Comparison of ENCODE assay signal across 13 cellular contexts in genomic region chr2:142866426-142866825, GRCh38. TPM values are rescaled to one million over a fixed set of nuclear protein-coding genes. Genes with fewer than 3 reads are reported as not detected.
A peak's percentile ranks its signal among the peaks of the same experiment; 100 is the strongest.
DNase-seq lines count a peak whose midpoint lies in the region; ATAC-seq and TF ChIP-seq lines count a peak whose summit lies in the region.
"Had no signal": no experiment of that assay in that cellular context is flagged by ENCODE, and none has a peak within 500 bp of the region (broad histone marks: within the 10 kb centered on the region; RNA-seq: fewer than 3 reads in every experiment).

No MANE protein-coding gene starts in this region.

- no peak for TF ChIP-seq CTCF in GM23338 (conservative IDR thresholded peaks at IDR 0.05; ENCODE audit: low read depth in 2 of 2)

- no peak overlapping the region for H3K14ac ChIP-seq in mesenchymal stem cell (ENCODE audit: low read length in 2 of 2)

- H3K36me3 ChIP-seq in GM23338 (ENCODE audit: insufficient read depth), result no peaks in the 10 kb centered on the region
- H3K36me3 ChIP-seq in mesenchymal stem cell (ENCODE audit: control insufficient read depth in 1 of 2, insufficient read depth in 2 of 2, low read depth in 1 of 2, low read length in 2 of 2), result no peaks in the 10 kb centered on the region
- H3K36me3 ChIP-seq: gastroesophageal sphincter, transverse colon had no signal

- H3K4me3 ChIP-seq in GM23338, result no peak overlapping the region
- H3K4me3 ChIP-seq in mesenchymal stem cell (ENCODE audit: insufficient read depth in 1 of 2, low read depth in 1 of 2, low read length in 2 of 2), result peak overlapping the region in 1 of 2 experiments; percentile 62
- H3K4me3 ChIP-seq: gastroesophageal sphincter, transverse colon had no signal

- no peak for DNase-seq in GM23338 (ENCODE audit: low spot score)
- DNase-seq in mesenchymal stem cell, result no peak
- no peak for DNase-seq in NCI-H446 treated with DMSO at 0.1 percent for 48 hours (lab: John Stamatoyannopoulos, UW)
- no peak for DNase-seq in NCI-H1417 treated with DMSO at 0.1 percent for 48 hours (lab: John Stamatoyannopoulos, UW)
- no peak for DNase-seq in activated effector memory CD4-positive, alpha-beta T cell treated with anti-CD3 and anti-CD28 coated beads, Interleukin-2, amount 50 U/mL, for 16 hours
- no peak for DNase-seq in stimulated activated CD4-positive, alpha-beta T cell treated with anti-CD3 and anti-CD28 coated beads, Interleukin-4, amount 100 ng/mL, for 24 hours
- DNase-seq: H7, NCI-H1417, SHP77 treated with DMSO at 0.1 percent for 48 hours, transverse colon had no signal

- no peak overlapping the region for H2BK15ac ChIP-seq in mesenchymal stem cell (ENCODE audit: low read depth, poor library complexity, severe bottlenecking)

- H3K27ac ChIP-seq in GM23338 (ENCODE audit: low read depth) (no peak overlapping the region), mesenchymal stem cell (ENCODE audit: low read length, poor library complexity, severe bottlenecking) (no peak overlapping the region)
- H3K27ac ChIP-seq: gastroesophageal sphincter, transverse colon had no signal

- H3K9me3 ChIP-seq in mesenchymal stem cell (ENCODE audit: control insufficient read depth, low read length), result no peaks in the 10 kb centered on the region
- H3K9me3 ChIP-seq: gastroesophageal sphincter, transverse colon had no signal

- H3K18ac ChIP-seq in mesenchymal stem cell (ENCODE audit: low read depth in 1 of 2, low read length in 2 of 2), result peak overlapping the region in 1 of 2 experiments; percentile 64

- H3F3A ChIP-seq in GM23338 (replicated peaks; ENCODE audit: low read depth), result no peaks in the 10 kb centered on the region

- H4K20me1 ChIP-seq in GM23338 (replicated peaks; ENCODE audit: insufficient read depth), result no peaks in the 10 kb centered on the region

- 98% methylated on average over 2 of the region's 2 CpGs for WGBS in mesenchymal stem cell

- no peak overlapping the region for H4K8ac ChIP-seq in mesenchymal stem cell (ENCODE audit: low read length)

- no peak overlapping the region for H3K4me2 ChIP-seq in GM23338
- no peak overlapping the region for H3K4me2 ChIP-seq in mesenchymal stem cell (ENCODE audit: low read length, poor library complexity, severe bottlenecking)

- H3K23ac ChIP-seq in mesenchymal stem cell (ENCODE audit: low read length in 2 of 2), result no peak overlapping the region

- H3K79me2 ChIP-seq in GM23338 (replicated peaks; ENCODE audit: insufficient read depth), result no peaks in the 10 kb centered on the region

- H3K4me1 Mint-ChIP-seq in GM23338, result peaks cover 4% of the 10 kb centered on the region; the same call in 2 of the 3 replicates

- H3K9ac ChIP-seq in mesenchymal stem cell (ENCODE audit: low read length), result peak overlapping the region; percentile 81

- no peaks in the 10 kb centered on the region for H3K27me3 ChIP-seq in GM23338 (ENCODE audit: insufficient read depth)
- H3K27me3 ChIP-seq in mesenchymal stem cell (ENCODE audit: control insufficient read depth in 1 of 2, insufficient read depth in 1 of 2, low read length in 2 of 2), result no peaks in the 10 kb centered on the region
- H3K27me3 ChIP-seq: gastroesophageal sphincter, transverse colon had no signal

- H3K4ac ChIP-seq in mesenchymal stem cell (ENCODE audit: low read depth in 1 of 2, low read length in 2 of 2), result peak overlapping the region in 1 of 2 experiments; percentile 49

- H2AK5ac ChIP-seq in mesenchymal stem cell (ENCODE audit: low read length, severe bottlenecking), result no peak overlapping the region

- H3K4me1 ChIP-seq in GM23338 (ENCODE audit: insufficient read depth), result no peaks in the 10 kb centered on the region
- peaks cover 1% of the 10 kb centered on the region for H3K4me1 ChIP-seq in mesenchymal stem cell (ENCODE audit: control insufficient read depth, insufficient read depth, low read depth, low read length)
- H3K4me1 ChIP-seq: gastroesophageal sphincter had no signal

- H2BK120ac ChIP-seq in mesenchymal stem cell (ENCODE audit: low read depth, low read length), result no peak overlapping the region

- H2BK12ac ChIP-seq in mesenchymal stem cell (ENCODE audit: low read length in 2 of 2), result no peak overlapping the region

- H2AFZ ChIP-seq in GM23338 (peak overlapping the region; percentile 69; the same call in 1 of the 2 replicates), mesenchymal stem cell (ENCODE audit: low read depth, low read length) (no peak overlapping the region)

- no peak overlapping the region for H3K27ac Mint-ChIP-seq in GM23338

- H3K9me3 Mint-ChIP-seq in GM23338, result peaks cover 6% of the 10 kb centered on the region; the same call in 1 of the 3 replicates

- ATAC-seq in GM18907 (IDR thresholded peaks at IDR 0.05; ENCODE audit: unreplicated experiment) (peak; percentile 35), GM23338 (no peak), HG03442 (IDR thresholded peaks at IDR 0.05; ENCODE audit: unreplicated experiment) (peak; percentile 17)
- ATAC-seq: gastroesophageal sphincter had no signal

- no peak overlapping the region for H2BK5ac ChIP-seq in mesenchymal stem cell (ENCODE audit: low read depth, low read length, poor library complexity, severe bottlenecking)

- H3K79me1 ChIP-seq in mesenchymal stem cell (replicated peaks; ENCODE audit: low read length, poor library complexity, severe bottlenecking), result no peaks in the 10 kb centered on the region

- peaks cover 4% of the 10 kb centered on the region for H3K27me3 Mint-ChIP-seq in GM23338 (ENCODE audit: insufficient read depth, low read depth, poor library complexity)

- H4K91ac ChIP-seq in mesenchymal stem cell (ENCODE audit: low read length), result no peak overlapping the region

- no peak overlapping the region for H3K4me3 Mint-ChIP-seq in GM23338

- H3K9me2 ChIP-seq in GM23338 (ENCODE audit: insufficient read depth), result no peaks in the 10 kb centered on the region

- peaks cover 4% of the 10 kb centered on the region; the same call in 2 of the 3 replicates for H3K36me3 Mint-ChIP-seq in GM23338 (ENCODE audit: low read depth)

TF ChIP-seq in GM23338, 12 proteins besides CTCF, POLR2A, EP300 and RAD21:
- no peak for TF ChIP-seq EZH2 (IDR thresholded peaks at IDR 0.05; ENCODE audit: low read depth, unreplicated experiment)
- TF ChIP-seq ZNF114 (CRISPR knock-in tag; IDR thresholded peaks at IDR 0.05), result no peak
- TF ChIP-seq JUNB (IDR thresholded peaks at IDR 0.05; ENCODE audit: unreplicated experiment), result no peak
- no peak for TF ChIP-seq ZNF331 (CRISPR knock-in tag; IDR thresholded peaks at IDR 0.05; ENCODE audit: low read depth)
- no peak for TF ChIP-seq NANOG (IDR thresholded peaks at IDR 0.05; ENCODE audit: borderline replicate concordance)
- TF ChIP-seq CREB1 (CRISPR knock-in tag; IDR thresholded peaks at IDR 0.05; ENCODE audit: low read depth), result no peak

RNA-seq across cellular contexts. Expression of gene KYNU, which starts 11.0 kb away (rescaled TPM):
- 0.03 and 0.50 TPM in 2 replicates for total RNA-seq in GM23338 (2014; rRNA removed; shearing (Covaris generic))
- polyA plus RNA-seq in GM23338 (2016; fragmentation: Nextera tagmentation; extraction: Ambion mirVana), result 0.10 and 0.21 TPM in 2 replicates
- polyA plus RNA-seq in mesenchymal stem cell (2013, experiment 1 of 2), result 4.1 TPM
- polyA plus RNA-seq in mesenchymal stem cell (2013, experiment 2 of 2), result 4.0 TPM
